18 cellular contexts compared by ENCODE assay signal in the genomic region with DNA sequence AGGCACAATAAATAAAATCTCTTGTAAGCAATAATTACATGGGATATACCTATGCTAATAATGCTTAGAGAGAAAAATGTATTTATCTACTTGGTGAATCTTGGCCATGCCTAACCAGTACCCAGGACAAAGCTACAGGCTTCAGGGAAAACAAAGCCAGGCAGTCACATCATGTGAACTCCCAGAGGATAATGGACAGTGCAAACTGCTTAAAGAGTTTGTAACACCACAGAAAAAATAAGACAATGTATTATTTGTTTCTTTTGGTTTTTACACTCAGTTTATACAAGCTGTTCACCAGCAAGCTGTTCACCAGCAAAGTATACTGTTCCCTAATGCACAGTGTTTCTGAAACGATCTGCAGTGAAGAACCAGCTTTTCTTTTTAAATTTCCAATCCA. TPM values are rescaled to one million over a fixed set of nuclear protein-coding genes. Genes with fewer than 3 reads are reported as not detected.
DNase-seq lines count a peak whose midpoint lies in the region; ATAC-seq lines count a peak whose summit lies in the region.
"Had no signal": no experiment of that assay in that cellular context is flagged by ENCODE, and none has a peak within 500 bp of the region (broad histone marks: within the 10 kb centered on the region; RNA-seq: fewer than 3 reads in every experiment).

No MANE protein-coding gene starts in this region.

- ATAC-seq in GM18519 (IDR thresholded peaks at IDR 0.05; ENCODE audit: low FRiP score, unreplicated experiment) (no peak), HG03432 (IDR thresholded peaks at IDR 0.05; ENCODE audit: unreplicated experiment) (no peak), HG02973 (IDR thresholded peaks at IDR 0.05; ENCODE audit: unreplicated experiment) (no peak)
- ATAC-seq: HCT116, K562 had no signal

- no peaks in the 10 kb centered on the region for H3K27me3 ChIP-seq in SJCRH30

- DNase-seq in SJCRH30, result peak in 1 of 2 experiments; percentile 51
- DNase-seq in foreskin melanocyte, result peak; percentile 89
- DNase-seq in midbrain (lab: John Stamatoyannopoulos, UW), result peak; percentile 86
- DNase-seq in superior temporal gyrus (ENCODE audit: extremely low spot score), result peak; percentile 95
- DNase-seq: AML-193; DMS53; GM23248; NCI-H1417; NCI-H187 treated with DMSO at 0.1 percent for 48 hours; NCI-H345; NCI-H526 treated with DMSO at 0.1 percent for 48 hours; NK-92 treated with Interleukin-12 subunit alpha and Interleukin-12 subunit beta, amount 100 ng/mL, for 24 hours; SHP77 had no signal

- no peaks in the 10 kb centered on the region for H3K9me3 ChIP-seq in SJCRH30 (replicated peaks)

- H3K36me3 ChIP-seq in SJCRH30, result peaks cover 60% of the 10 kb centered on the region

- H3K27ac ChIP-seq in SJCRH30, result peak overlapping the region; percentile 98; the same call in 1 of the 2 replicates
- H3K27ac ChIP-seq: GM23248 had no signal

- H3K4me1 ChIP-seq in SJCRH30, result peaks cover 63% of the 10 kb centered on the region

- no peak overlapping the region for H3K4me3 ChIP-seq in SJCRH30
- H3K4me3 ChIP-seq: GM23248, K562 had no signal

RNA-seq across cellular contexts. Expression of a gene that starts 38.0 kb away (rescaled TPM):
- 198 and 202 TPM in 2 replicates for total RNA-seq in SJCRH30 (2014; rRNA removed; shearing (Covaris generic))
